Comparison of ENCODE assay signal across 7 cellular contexts in genomic region chr5:54217826-54218503, GRCh38.
DNase-seq lines count a peak whose midpoint lies in the region; ATAC-seq and FAIRE-seq lines count a peak whose summit lies in the region.

No MANE protein-coding gene starts in this region.

- H3K9me3 ChIP-seq in small intestine (ENCODE audit: control insufficient read depth, low read depth): no peaks in the 10 kb centered on the region

- H3K27ac ChIP-seq in small intestine (ENCODE audit: low read depth in 1 of 2, low read length in 1 of 2): no peak overlapping the region

- 61 to 64% (median 64%) methylated on average over 8 of the region's 8 CpGs for whole genome bisulfite sequencing in small intestine, 3 donors

- H3K27me3 ChIP-seq in small intestine (ENCODE audit: control insufficient read depth in 2 of 2, insufficient read depth in 2 of 2, low read length in 2 of 2) (no peaks in the 10 kb centered on the region), H7 (ENCODE audit: control insufficient read depth, insufficient read depth, low read length) (no peaks in the 10 kb centered on the region)

- ATAC-seq in HG02623 (IDR thresholded peaks at IDR 0.05; ENCODE audit: unreplicated experiment): peak; percentile 45

- H3K36me3 ChIP-seq in small intestine (ENCODE audit: control insufficient read depth in 2 of 2, insufficient read depth in 2 of 2, low read length in 2 of 2): no peaks in the 10 kb centered on the region
- H3K36me3 ChIP-seq in H7 (replicated peaks; ENCODE audit: control insufficient read depth, insufficient read depth, low read length): no peaks in the 10 kb centered on the region

- peak; percentile 62 for FAIRE-seq in small intestine (lab: Jason Lieb, UNC)

- DNase-seq in GM04503 (ENCODE audit: low read depth): peak; percentile 44
- DNase-seq in NCI-H2227 treated with DMSO at 0.1 percent for 48 hours (lab: John Stamatoyannopoulos, UW): peak; percentile 66
- DNase-seq in amniotic stem cell (lab: John Stamatoyannopoulos, UW): peak; percentile 20
- DNase-seq in hepatic stellate cell (ENCODE audit: low spot score): peak; percentile 22
- peak; percentile 72 for DNase-seq in small intestine
- no peak for DNase-seq in H7

- H3K4me3 ChIP-seq in small intestine (ENCODE audit: low read depth in 1 of 2, low read length in 2 of 2): no peak overlapping the region
- no peak overlapping the region for H3K4me3 ChIP-seq in H7 (ENCODE audit: insufficient read depth, low read depth, low read length)

- no peaks in the 10 kb centered on the region for H3K4me1 ChIP-seq in small intestine (ENCODE audit: control insufficient read depth in 2 of 2, insufficient read depth in 1 of 2, low read depth in 1 of 2, low read length in 1 of 2)
